8 cellular contexts compared by ENCODE assay signal in genomic region chr3:42052132-42052866, GRCh38. TPM values are rescaled to one million over a fixed set of nuclear protein-coding genes. Genes with fewer than 3 reads are reported as not detected.
DNase-seq lines count a peak whose midpoint lies in the region; ATAC-seq and TF ChIP-seq lines count a peak whose summit lies in the region.

No MANE protein-coding gene starts in this region.

- no peak for TF ChIP-seq CTCF in SU-DHL-6 (IDR thresholded peaks at IDR 0.05; ENCODE audit: insufficient read depth, low read length, poor library complexity, severe bottlenecking)
- TF ChIP-seq CTCF in CD8-positive, alpha-beta T cell (IDR thresholded peaks at IDR 0.05): no peak

- H3F3A ChIP-seq in SU-DHL-6 (ENCODE audit: insufficient read depth): peaks cover 36% of the 10 kb centered on the region

- peak overlapping the region; percentile 68 for H3K27ac Mint-ChIP-seq in stimulated activated naive B cell treated with anti-CD40 and anti-IgM and Interleukin-4, amounts not matched to agents 10 μg/mL and 1 μg/mL and 100 μg/mL, for 72 hours
- H3K27ac Mint-ChIP-seq in CD8-positive, alpha-beta T cell: no peak overlapping the region

- H3K4me1 Mint-ChIP-seq in stimulated activated naive B cell treated with anti-CD40 and anti-IgM and Interleukin-4, amounts not matched to agents 10 μg/mL and 1 μg/mL and 100 μg/mL, for 72 hours: peaks cover 56 to 87% of the 10 kb centered on the region in 2 donors
- peaks cover 25% of the 10 kb centered on the region for H3K4me1 Mint-ChIP-seq in CD8-positive, alpha-beta T cell (ENCODE audit: low read depth)

- H3K27ac ChIP-seq in SU-DHL-6 (ENCODE audit: low read depth, low read length): peak overlapping the region; percentile 26
- no peak overlapping the region for H3K27ac ChIP-seq in CD8-positive, alpha-beta T cell (ENCODE audit: low read depth, low read length)

- H3K79me2 ChIP-seq in SU-DHL-6 (ENCODE audit: insufficient read depth, low read length): peaks cover 95% of the 10 kb centered on the region

- no peak overlapping the region for H2AFZ ChIP-seq in SU-DHL-6 (ENCODE audit: low read depth, low read length, severe bottlenecking)

- peak overlapping the region; percentile 13 for H3K4me2 ChIP-seq in SU-DHL-6 (ENCODE audit: low read depth, low read length, poor library complexity, severe bottlenecking)

- H4K20me1 ChIP-seq in SU-DHL-6 (ENCODE audit: low read depth, low read length): no peaks in the 10 kb centered on the region

- intact Hi-C loops in left ventricle myocardium superior (cut with micrococcal nuclease): no loop called here
- intact Hi-C loops in CD8-positive, alpha-beta T cell (cut with DNase I, micrococcal nuclease): no loop called here

- no peaks in the 10 kb centered on the region for H3K9me2 ChIP-seq in SU-DHL-6 (replicated peaks; ENCODE audit: insufficient read depth, low read length)

- H3K9me3 ChIP-seq in SU-DHL-6 (ENCODE audit: insufficient read depth, low read length): no peaks in the 10 kb centered on the region
- no peaks in the 10 kb centered on the region for H3K9me3 ChIP-seq in CD8-positive, alpha-beta T cell (ENCODE audit: low read length)

- peak overlapping the region; percentile 7; the same call in 1 of the 2 replicates for H3K9ac ChIP-seq in SU-DHL-6 (ENCODE audit: low read length)

- no peak overlapping the region for H3K4me3 Mint-ChIP-seq in stimulated activated naive B cell treated with anti-CD40 and anti-IgM and Interleukin-4, amounts not matched to agents 10 μg/mL and 1 μg/mL and 100 μg/mL, for 72 hours
- H3K4me3 Mint-ChIP-seq in CD8-positive, alpha-beta T cell: no peak overlapping the region

- DNase-seq in left ventricle myocardium superior (no peak), CD1c-positive myeloid dendritic cell (ENCODE audit: extremely low spot score) (no peak)
- DNase-seq in stimulated activated naive B cell treated with anti-CD40 and anti-IgM and Interleukin-4, amounts not matched to agents 10 μg/mL and 1 μg/mL and 100 μg/mL, for 72 hours: no peak
- no peak for DNase-seq in CD8-positive, alpha-beta T cell
- DNase-seq in activated CD4-positive, CD25-positive, alpha-beta regulatory T cell treated with anti-CD3 and anti-CD28 coated beads, Interleukin-2, amount 50 U/mL, for 72 hours: no peak

- no peak overlapping the region for H3K4me3 ChIP-seq in SU-DHL-6 (ENCODE audit: insufficient read depth, low read length, poor library complexity, severe bottlenecking)
- no peak overlapping the region for H3K4me3 ChIP-seq in CD8-positive, alpha-beta T cell (ENCODE audit: low read depth, low read length)

- 0 out of 2 replicates have a peak, but pooled peaks cover 4% of the 10 kb centered on the region for H3K36me3 ChIP-seq in SU-DHL-6 (ENCODE audit: low read length)
- H3K36me3 ChIP-seq in CD8-positive, alpha-beta T cell (ENCODE audit: insufficient read depth, low read length): no peaks in the 10 kb centered on the region

- H3K27me3 Mint-ChIP-seq in stimulated activated naive B cell treated with anti-CD40 and anti-IgM and Interleukin-4, amounts not matched to agents 10 μg/mL and 1 μg/mL and 100 μg/mL, for 72 hours: no peaks in the 10 kb centered on the region
- H3K27me3 Mint-ChIP-seq in CD8-positive, alpha-beta T cell (ENCODE audit: low read depth): no peaks in the 10 kb centered on the region

- peaks cover 3% of the 10 kb centered on the region for H3K4me1 ChIP-seq in CD8-positive, alpha-beta T cell (ENCODE audit: insufficient read depth, low read length)

- ATAC-seq in GM21423 (IDR thresholded peaks at IDR 0.05; ENCODE audit: unreplicated experiment) (peak; percentile 50), left ventricle myocardium superior (peak; percentile 34), esophagus mucosa (no peak)
- peak; percentile 61 to 63 for ATAC-seq in stimulated activated naive B cell treated with anti-CD40 and anti-IgM and Interleukin-4, amounts not matched to agents 10 μg/mL and 1 μg/mL and 100 μg/mL, for 72 hours (replicated peaks)
- no peak for ATAC-seq in CD8-positive, alpha-beta T cell

- POLR2A ChIA-PET in CD8-positive, alpha-beta T cell (lab: Charles Lee): no interaction called here

- CTCF ChIA-PET in CD8-positive, alpha-beta T cell (lab: Charles Lee): no interaction called here

- H3K9me3 Mint-ChIP-seq in stimulated activated naive B cell treated with anti-CD40 and anti-IgM and Interleukin-4, amounts not matched to agents 10 μg/mL and 1 μg/mL and 100 μg/mL, for 72 hours: no peaks in the 10 kb centered on the region
- peaks cover 3% of the 10 kb centered on the region for H3K9me3 Mint-ChIP-seq in CD8-positive, alpha-beta T cell

- H3K27me3 ChIP-seq in SU-DHL-6 (ENCODE audit: low read length): no peaks in the 10 kb centered on the region
- no peaks in the 10 kb centered on the region for H3K27me3 ChIP-seq in CD8-positive, alpha-beta T cell (ENCODE audit: insufficient read depth, low read length)

- H3K36me3 Mint-ChIP-seq in stimulated activated naive B cell treated with anti-CD40 and anti-IgM and Interleukin-4, amounts not matched to agents 10 μg/mL and 1 μg/mL and 100 μg/mL, for 72 hours: peaks cover 10 to 31% of the 10 kb centered on the region in 2 donors
- H3K36me3 Mint-ChIP-seq in CD8-positive, alpha-beta T cell: no peaks in the 10 kb centered on the region

RNA-seq across cellular contexts. Expression of gene TRAK1, which starts 38.9 kb away (rescaled TPM):
- total RNA-seq in left ventricle myocardium superior: 323 TPM
- total RNA-seq in esophagus mucosa: 21.2 TPM
- 10 to 100 TPM; 21.6 to 22.8 TPM for total RNA-seq in CD8-positive, alpha-beta T cell

Comparison
In these comparisons a context has a peak if more than half of its experiments do, and no peak if none do; other contexts are left out.
1. ATAC-seq: peak in GM21423 (single experiment), left ventricle myocardium superior (single experiment) and stimulated activated naive B cell treated with anti-CD40 and anti-IgM and Interleukin-4, amounts not matched to agents 10 μg/mL and 1 μg/mL and 100 μg/mL, for 72 hours (2 of 2); none in esophagus mucosa (single experiment) and CD8-positive, alpha-beta T cell (single experiment).
2. RNA of gene TRAK1, which starts 38.9 kb away (total RNA-seq): 323 TPM in left ventricle myocardium superior (single experiment); 21.6 to 22.8 TPM in CD8-positive, alpha-beta T cell and 21.2 TPM in esophagus mucosa (single experiment); every median in the first group is over 10 times any median in the second.